ENCODE assay signal across 1 cellular context in the genomic region with DNA sequence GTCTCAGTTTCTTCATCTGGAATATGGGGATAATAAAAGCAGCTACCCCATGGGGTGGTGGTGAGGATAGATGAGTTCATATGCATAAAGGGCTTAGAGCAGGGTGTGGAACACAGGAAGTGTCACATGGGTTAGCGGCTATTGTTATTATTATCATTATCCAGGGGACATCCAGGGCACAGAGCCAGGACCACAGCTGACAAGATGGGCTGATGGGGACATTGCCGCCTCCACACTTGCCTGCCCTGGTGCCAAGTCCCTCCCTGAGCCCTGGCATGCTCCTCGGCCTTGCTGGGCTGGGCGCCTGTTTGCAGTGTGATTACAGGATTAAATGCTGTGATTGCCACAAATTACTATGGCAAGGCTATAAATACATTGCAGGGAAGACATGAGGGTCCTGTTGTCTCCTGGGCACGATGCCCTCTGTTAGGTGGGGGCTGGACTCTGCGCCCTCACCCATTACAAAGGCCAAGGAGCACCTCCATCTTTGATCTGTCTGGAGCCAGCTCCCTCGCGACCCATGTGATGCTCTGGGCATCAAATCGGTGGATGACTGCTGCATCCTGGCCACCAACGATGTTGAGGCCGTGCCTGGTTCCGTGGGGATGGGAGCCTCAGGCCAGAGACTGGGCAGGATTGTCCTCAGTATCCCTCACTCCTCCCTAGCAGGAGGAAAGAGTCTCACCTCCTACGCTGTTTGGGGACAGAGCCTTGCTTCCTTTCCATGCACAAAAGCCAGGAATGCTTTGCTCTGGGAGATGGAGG.
TF ChIP-seq lines count a peak whose summit lies in the region.

No MANE protein-coding gene starts in this region.

TF ChIP-seq in H1, 55 proteins besides CTCF, POLR2A, EP300 and RAD21:
- TF ChIP-seq SRF (IDR thresholded peaks at IDR 0.05; ENCODE audit: low read depth, low read length): no peak
- TF ChIP-seq SP1 (IDR thresholded peaks at IDR 0.05; ENCODE audit: low read depth, low read length): no peak
- TF ChIP-seq SIRT6 (IDR thresholded peaks at IDR 0.05; ENCODE audit: low read length): no peak
- no peak for TF ChIP-seq POLR2AphosphoS5 (IDR thresholded peaks at IDR 0.05; ENCODE audit: low read depth, low read length)
- no peak for TF ChIP-seq JUND (IDR thresholded peaks at IDR 0.05; ENCODE audit: low read length)
- TF ChIP-seq SAP30 (IDR thresholded peaks at IDR 0.05; ENCODE audit: insufficient read depth, insufficient replicate concordance, low read length): no peak
- TF ChIP-seq, protein P1, sequence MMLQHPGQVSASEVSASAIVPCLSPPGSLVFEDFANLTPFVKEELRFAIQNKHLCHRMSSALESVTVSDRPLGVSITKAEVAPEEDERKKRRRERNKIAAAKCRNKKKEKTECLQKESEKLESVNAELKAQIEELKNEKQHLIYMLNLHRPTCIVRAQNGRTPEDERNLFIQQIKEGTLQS (IDR thresholded peaks at IDR 0.05; ENCODE audit: insufficient read depth, low read depth, low read length): no peak
- TF ChIP-seq NANOG (IDR thresholded peaks at IDR 0.05; ENCODE audit: insufficient read depth, low read depth, low read length, poor library complexity, severe bottlenecking): no peak
- TF ChIP-seq CEBPB (IDR thresholded peaks at IDR 0.05; ENCODE audit: low read depth, low read length): no peak
- TF ChIP-seq SIN3A (conservative IDR thresholded peaks at IDR 0.05 in 1 of 2, IDR thresholded peaks at IDR 0.05 in 1 of 2; ENCODE audit: low read depth in 1 of 2, low read length in 2 of 2): no peak
- TF ChIP-seq BRCA1 (IDR thresholded peaks at IDR 0.05; ENCODE audit: low read depth, low read length): no peak
- TF ChIP-seq ASH2L (IDR thresholded peaks at IDR 0.05; ENCODE audit: low read length): no peak
- TF ChIP-seq ZNF274 (IDR thresholded peaks at IDR 0.05; ENCODE audit: borderline replicate concordance, extremely low read depth, low read length): no peak
- TF ChIP-seq, protein P2, sequence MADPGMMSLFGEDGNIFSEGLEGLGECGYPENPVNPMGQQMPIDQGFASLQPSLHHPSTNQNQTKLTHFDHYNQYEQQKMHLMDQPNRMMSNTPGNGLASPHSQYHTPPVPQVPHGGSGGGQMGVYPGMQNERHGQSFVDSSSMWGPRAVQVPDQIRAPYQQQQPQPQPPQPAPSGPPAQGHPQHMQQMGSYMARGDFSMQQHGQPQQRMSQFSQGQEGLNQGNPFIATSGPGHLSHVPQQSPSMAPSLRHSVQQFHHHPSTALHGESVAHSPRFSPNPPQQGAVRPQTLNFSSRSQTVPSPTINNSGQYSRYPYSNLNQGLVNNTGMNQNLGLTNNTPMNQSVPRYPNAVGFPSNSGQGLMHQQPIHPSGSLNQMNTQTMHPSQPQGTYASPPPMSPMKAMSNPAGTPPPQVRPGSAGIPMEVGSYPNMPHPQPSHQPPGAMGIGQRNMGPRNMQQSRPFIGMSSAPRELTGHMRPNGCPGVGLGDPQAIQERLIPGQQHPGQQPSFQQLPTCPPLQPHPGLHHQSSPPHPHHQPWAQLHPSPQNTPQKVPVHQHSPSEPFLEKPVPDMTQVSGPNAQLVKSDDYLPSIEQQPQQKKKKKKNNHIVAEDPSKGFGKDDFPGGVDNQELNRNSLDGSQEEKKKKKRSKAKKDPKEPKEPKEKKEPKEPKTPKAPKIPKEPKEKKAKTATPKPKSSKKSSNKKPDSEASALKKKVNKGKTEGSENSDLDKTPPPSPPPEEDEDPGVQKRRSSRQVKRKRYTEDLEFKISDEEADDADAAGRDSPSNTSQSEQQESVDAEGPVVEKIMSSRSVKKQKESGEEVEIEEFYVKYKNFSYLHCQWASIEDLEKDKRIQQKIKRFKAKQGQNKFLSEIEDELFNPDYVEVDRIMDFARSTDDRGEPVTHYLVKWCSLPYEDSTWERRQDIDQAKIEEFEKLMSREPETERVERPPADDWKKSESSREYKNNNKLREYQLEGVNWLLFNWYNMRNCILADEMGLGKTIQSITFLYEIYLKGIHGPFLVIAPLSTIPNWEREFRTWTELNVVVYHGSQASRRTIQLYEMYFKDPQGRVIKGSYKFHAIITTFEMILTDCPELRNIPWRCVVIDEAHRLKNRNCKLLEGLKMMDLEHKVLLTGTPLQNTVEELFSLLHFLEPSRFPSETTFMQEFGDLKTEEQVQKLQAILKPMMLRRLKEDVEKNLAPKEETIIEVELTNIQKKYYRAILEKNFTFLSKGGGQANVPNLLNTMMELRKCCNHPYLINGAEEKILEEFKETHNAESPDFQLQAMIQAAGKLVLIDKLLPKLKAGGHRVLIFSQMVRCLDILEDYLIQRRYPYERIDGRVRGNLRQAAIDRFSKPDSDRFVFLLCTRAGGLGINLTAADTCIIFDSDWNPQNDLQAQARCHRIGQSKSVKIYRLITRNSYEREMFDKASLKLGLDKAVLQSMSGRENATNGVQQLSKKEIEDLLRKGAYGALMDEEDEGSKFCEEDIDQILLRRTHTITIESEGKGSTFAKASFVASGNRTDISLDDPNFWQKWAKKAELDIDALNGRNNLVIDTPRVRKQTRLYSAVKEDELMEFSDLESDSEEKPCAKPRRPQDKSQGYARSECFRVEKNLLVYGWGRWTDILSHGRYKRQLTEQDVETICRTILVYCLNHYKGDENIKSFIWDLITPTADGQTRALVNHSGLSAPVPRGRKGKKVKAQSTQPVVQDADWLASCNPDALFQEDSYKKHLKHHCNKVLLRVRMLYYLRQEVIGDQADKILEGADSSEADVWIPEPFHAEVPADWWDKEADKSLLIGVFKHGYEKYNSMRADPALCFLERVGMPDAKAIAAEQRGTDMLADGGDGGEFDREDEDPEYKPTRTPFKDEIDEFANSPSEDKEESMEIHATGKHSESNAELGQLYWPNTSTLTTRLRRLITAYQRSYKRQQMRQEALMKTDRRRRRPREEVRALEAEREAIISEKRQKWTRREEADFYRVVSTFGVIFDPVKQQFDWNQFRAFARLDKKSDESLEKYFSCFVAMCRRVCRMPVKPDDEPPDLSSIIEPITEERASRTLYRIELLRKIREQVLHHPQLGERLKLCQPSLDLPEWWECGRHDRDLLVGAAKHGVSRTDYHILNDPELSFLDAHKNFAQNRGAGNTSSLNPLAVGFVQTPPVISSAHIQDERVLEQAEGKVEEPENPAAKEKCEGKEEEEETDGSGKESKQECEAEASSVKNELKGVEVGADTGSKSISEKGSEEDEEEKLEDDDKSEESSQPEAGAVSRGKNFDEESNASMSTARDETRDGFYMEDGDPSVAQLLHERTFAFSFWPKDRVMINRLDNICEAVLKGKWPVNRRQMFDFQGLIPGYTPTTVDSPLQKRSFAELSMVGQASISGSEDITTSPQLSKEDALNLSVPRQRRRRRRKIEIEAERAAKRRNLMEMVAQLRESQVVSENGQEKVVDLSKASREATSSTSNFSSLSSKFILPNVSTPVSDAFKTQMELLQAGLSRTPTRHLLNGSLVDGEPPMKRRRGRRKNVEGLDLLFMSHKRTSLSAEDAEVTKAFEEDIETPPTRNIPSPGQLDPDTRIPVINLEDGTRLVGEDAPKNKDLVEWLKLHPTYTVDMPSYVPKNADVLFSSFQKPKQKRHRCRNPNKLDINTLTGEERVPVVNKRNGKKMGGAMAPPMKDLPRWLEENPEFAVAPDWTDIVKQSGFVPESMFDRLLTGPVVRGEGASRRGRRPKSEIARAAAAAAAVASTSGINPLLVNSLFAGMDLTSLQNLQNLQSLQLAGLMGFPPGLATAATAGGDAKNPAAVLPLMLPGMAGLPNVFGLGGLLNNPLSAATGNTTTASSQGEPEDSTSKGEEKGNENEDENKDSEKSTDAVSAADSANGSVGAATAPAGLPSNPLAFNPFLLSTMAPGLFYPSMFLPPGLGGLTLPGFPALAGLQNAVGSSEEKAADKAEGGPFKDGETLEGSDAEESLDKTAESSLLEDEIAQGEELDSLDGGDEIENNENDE (IDR thresholded peaks at IDR 0.05; ENCODE audit: insufficient replicate concordance, low read length): no peak
- TF ChIP-seq PHF8 (conservative IDR thresholded peaks at IDR 0.05; ENCODE audit: low read depth, low read length): no peak
- no peak for TF ChIP-seq RBBP5 (IDR thresholded peaks at IDR 0.05; ENCODE audit: borderline replicate concordance, low read depth, low read length)
- TF ChIP-seq CTBP2 (IDR thresholded peaks at IDR 0.05; ENCODE audit: borderline replicate concordance, insufficient read depth, insufficient read length, low read length): no peak
- TF ChIP-seq RFX5 (IDR thresholded peaks at IDR 0.05; ENCODE audit: borderline replicate concordance, low read depth, low read length): no peak
